Comparison of ENCODE assay signal across 10 cellular contexts in the genomic region with DNA sequence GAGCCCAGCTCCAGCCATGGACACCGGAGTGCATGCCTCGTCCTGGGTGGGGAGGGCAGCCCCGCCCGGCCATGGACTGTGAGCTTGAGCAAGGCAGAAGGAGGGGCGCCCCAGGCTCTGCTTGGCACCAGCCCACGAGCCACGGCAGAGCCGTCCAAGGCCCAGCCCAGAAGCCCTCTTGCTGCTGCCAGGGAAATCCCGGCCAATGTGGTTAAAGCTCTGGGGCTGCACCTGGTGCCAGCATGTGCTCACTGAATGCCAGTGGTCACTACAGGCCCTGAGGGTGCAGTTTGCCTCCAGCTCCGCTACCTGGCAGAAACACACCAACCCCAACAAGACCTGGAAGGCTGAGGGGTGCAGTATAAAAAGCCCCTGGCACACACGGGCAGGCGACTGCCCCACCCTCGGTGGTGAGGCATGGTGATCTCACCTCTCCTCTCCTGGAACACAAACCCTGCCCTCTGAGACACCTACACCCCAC. TPM values are rescaled to one million over a fixed set of nuclear protein-coding genes. Genes with fewer than 3 reads are reported as not detected.
DNase-seq lines count a peak whose midpoint lies in the region; ATAC-seq, FAIRE-seq and TF ChIP-seq lines count a peak whose summit lies in the region.
"Had no signal": no experiment of that assay in that cellular context is flagged by ENCODE, and none has a peak within 500 bp of the region (broad histone marks: within the 10 kb centered on the region; RNA-seq: fewer than 3 reads in every experiment).

No MANE protein-coding gene starts in this region.

- no peak for FAIRE-seq in urothelium cell line (lab: Jason Lieb, UNC)
- FAIRE-seq: A204.1 had no signal

- H3K27ac ChIP-seq in lung (ENCODE audit: low read depth in 1 of 2, low read length in 1 of 2), result peak overlapping the region in 1 of 2 donors; percentile 43
- H3K27ac ChIP-seq: neutrophil had no signal

- H3K9me3 ChIP-seq in lung (ENCODE audit: control insufficient read depth in 2 of 2, insufficient read depth in 1 of 2, low read length in 1 of 2), result no peaks in the 10 kb centered on the region
- H3K9me3 ChIP-seq: neutrophil had no signal

- WGBS in lung, 2 donors, result 27 to 44% methylated on average over 13 of the region's 13 CpGs

- H3K4me3 ChIP-seq in lung, result no peak overlapping the region

- peaks cover 6% of the 10 kb centered on the region for H3K36me3 Mint-ChIP-seq in activated CD4-positive, alpha-beta T cell treated with anti-CD3 and anti-CD28 coated beads, Interleukin-2, amount 10 ng/mL, durations not matched to agents 24 days and 14 days (ENCODE audit: low read depth)

- no peaks in the 10 kb centered on the region for H3K27me3 ChIP-seq in lung (ENCODE audit: control insufficient read depth, insufficient read depth)
- H3K27me3 ChIP-seq: neutrophil had no signal

- H3K27ac Mint-ChIP-seq in activated CD4-positive, alpha-beta T cell treated with anti-CD3 and anti-CD28 coated beads, Interleukin-2, amount 10 ng/mL, durations not matched to agents 24 days and 14 days, result no peak overlapping the region

- ATAC-seq in lung (ENCODE audit: insufficient read depth, low FRiP score), result peak; percentile 71
- ATAC-seq in GM18858 (IDR thresholded peaks at IDR 0.05; ENCODE audit: unreplicated experiment), result no peak

- peaks cover 6 to 38% of the 10 kb centered on the region in 2 donors for H3K4me1 ChIP-seq in lung (ENCODE audit: control insufficient read depth in 2 of 2, insufficient read depth in 2 of 2, low read length in 2 of 2)

- peaks cover 7% of the 10 kb centered on the region for H3K4me1 Mint-ChIP-seq in activated CD4-positive, alpha-beta T cell treated with anti-CD3 and anti-CD28 coated beads, Interleukin-2, amount 10 ng/mL, durations not matched to agents 24 days and 14 days

- H3K9me3 Mint-ChIP-seq in activated CD4-positive, alpha-beta T cell treated with anti-CD3 and anti-CD28 coated beads, Interleukin-2, amount 10 ng/mL, durations not matched to agents 24 days and 14 days, result no peaks in the 10 kb centered on the region

- H3K4me3 Mint-ChIP-seq in activated CD4-positive, alpha-beta T cell treated with anti-CD3 and anti-CD28 coated beads, Interleukin-2, amount 10 ng/mL, durations not matched to agents 24 days and 14 days, result no peak overlapping the region

- no peak for TF ChIP-seq CTCF in lung (IDR thresholded peaks at IDR 0.05; ENCODE audit: control extremely low read depth, extremely low read depth)

- intact Hi-C loops in activated CD4-positive, alpha-beta T cell treated with anti-CD3 and anti-CD28 coated beads, Interleukin-2, amount 10 ng/mL, durations not matched to agents 24 days and 14 days (cut with micrococcal nuclease), result no loop called here

- DNase-seq in NCI-H2107 treated with DMSO at 0.1 percent for 48 hours (lab: John Stamatoyannopoulos, UW; ENCODE audit: unreplicated experiment) (peak; percentile 18), NCI-H2107 (lab: John Stamatoyannopoulos, UW) (no peak), dermis blood vessel endothelial cell (peak; percentile 17), lung (ENCODE audit: low spot score) (peak; percentile 83), urothelium cell line (ENCODE audit: low spot score) (peak; percentile 29), MV-4-11 (lab: John Stamatoyannopoulos, UW) (no peak)
- no peak for DNase-seq in activated CD4-positive, alpha-beta T cell treated with anti-CD3 and anti-CD28 coated beads, Interleukin-2, amount 10 ng/mL, durations not matched to agents 24 days and 14 days

- peaks cover 0 to 16% of the 10 kb centered on the region in 2 donors for H3K36me3 ChIP-seq in lung (ENCODE audit: control insufficient read depth in 2 of 2, insufficient read depth in 2 of 2, low read length in 2 of 2)

- no peaks in the 10 kb centered on the region for H3K27me3 Mint-ChIP-seq in activated CD4-positive, alpha-beta T cell treated with anti-CD3 and anti-CD28 coated beads, Interleukin-2, amount 10 ng/mL, durations not matched to agents 24 days and 14 days

RNA-seq across cellular contexts. Expression of a gene that starts 11.8 kb away (rescaled TPM):
- total RNA-seq in dermis blood vessel endothelial cell, result 12.1 and 22.0 TPM in 2 replicates
- 10 to 100 TPM; 33.6 to 38.5 TPM for total RNA-seq in lung
- polyA plus RNA-seq in lung, result 10 to 100 TPM in 1 of 2 donors, 1 to 10 TPM in 1; 9.1 to 10.1 TPM
- 32.3 and 40.9 TPM in 2 replicates for total RNA-seq in activated CD4-positive, alpha-beta T cell treated with anti-CD3 and anti-CD28 coated beads, Interleukin-2, amount 10 ng/mL, durations not matched to agents 24 days and 14 days

RNA-seq across cellular contexts. Expression of a gene that starts 30.7 kb away (rescaled TPM):
- total RNA-seq in dermis blood vessel endothelial cell (5.4 and 15.8 TPM in 2 replicates), lung (10 to 100 TPM; 20.7 TPM)
- 1 to 10 TPM; 7.1 to 9.1 TPM for polyA plus RNA-seq in lung
- total RNA-seq in activated CD4-positive, alpha-beta T cell treated with anti-CD3 and anti-CD28 coated beads, Interleukin-2, amount 10 ng/mL, durations not matched to agents 24 days and 14 days, result 12.6 and 14.9 TPM in 2 replicates

Comparison
In these comparisons a context has a peak if more than half of its experiments do, and no peak if none do; other contexts are left out.
1. DNase-seq: peak in NCI-H2107 treated with DMSO at 0.1 percent for 48 hours (single experiment), dermis blood vessel endothelial cell (single experiment), lung (single experiment) and urothelium cell line (single experiment); none in NCI-H2107 (single experiment), activated CD4-positive, alpha-beta T cell treated with anti-CD3 and anti-CD28 coated beads, Interleukin-2, amount 10 ng/mL, durations not matched to agents 24 days and 14 days (single experiment) and MV-4-11 (single experiment).